Comparison of ENCODE assay signal across 8 cellular contexts in the genomic region with DNA sequence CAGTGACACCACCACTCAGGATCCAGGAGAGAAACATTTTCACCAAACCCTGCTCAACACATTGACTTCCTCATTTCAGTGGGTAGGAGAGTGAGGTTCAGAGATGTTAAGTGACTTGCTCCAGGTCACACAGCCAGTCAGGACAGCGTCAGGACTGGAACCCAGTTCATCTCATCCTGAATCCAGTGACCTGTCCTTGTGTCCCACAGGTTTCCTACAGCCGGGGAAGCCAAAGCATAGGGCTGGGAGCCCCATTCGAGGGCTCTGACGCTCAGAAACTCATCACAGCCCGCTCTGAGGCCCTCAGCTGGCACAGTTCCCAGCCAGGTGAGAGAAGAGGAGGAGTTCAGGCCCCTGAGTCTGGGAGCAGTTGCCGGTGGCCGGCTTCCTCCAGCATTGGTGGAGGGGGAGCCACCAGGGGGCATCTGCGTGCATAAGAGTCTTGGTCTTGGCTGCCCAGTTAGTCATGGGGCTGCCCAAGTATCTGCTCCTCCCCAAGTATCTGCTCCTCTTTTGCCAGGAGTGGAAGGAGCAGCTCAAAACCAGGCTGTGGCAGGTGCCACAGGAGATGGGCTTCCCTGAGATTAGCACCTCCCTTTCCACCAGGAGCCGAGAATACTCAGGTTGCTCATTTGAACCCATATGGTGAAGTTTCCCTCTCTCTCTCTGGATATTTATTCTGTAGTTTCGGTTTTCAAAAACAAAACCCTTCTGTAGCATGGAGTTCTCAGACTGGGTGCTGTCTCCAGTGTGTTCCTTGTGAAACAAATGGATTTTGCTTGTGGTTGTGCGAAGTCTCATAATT. TPM values are rescaled to one million over a fixed set of nuclear protein-coding genes. Genes with fewer than 3 reads are reported as not detected.
DNase-seq lines count a peak whose midpoint lies in the region; ATAC-seq and FAIRE-seq lines count a peak whose summit lies in the region.

No MANE protein-coding gene starts in this region.

- no peak overlapping the region for H3K18ac ChIP-seq in mesenchymal stem cell (ENCODE audit: low read depth in 1 of 2, low read length in 2 of 2)

- no peak overlapping the region for H4K8ac ChIP-seq in mesenchymal stem cell (ENCODE audit: low read length)

- H3K27me3 ChIP-seq in mesenchymal stem cell (ENCODE audit: control insufficient read depth in 1 of 2, insufficient read depth in 1 of 2, low read length in 2 of 2): peaks cover 35 to 37% of the 10 kb centered on the region in 2 experiments

- no peaks in the 10 kb centered on the region for H3K36me3 ChIP-seq in mesenchymal stem cell (ENCODE audit: control insufficient read depth in 1 of 2, insufficient read depth in 2 of 2, low read depth in 1 of 2, low read length in 2 of 2)

- no peak overlapping the region for H3K9ac ChIP-seq in mesenchymal stem cell (ENCODE audit: low read length)

- no peaks in the 10 kb centered on the region for H3K79me1 ChIP-seq in mesenchymal stem cell (replicated peaks; ENCODE audit: low read length, poor library complexity, severe bottlenecking)

- ATAC-seq in HG02642 (IDR thresholded peaks at IDR 0.05; ENCODE audit: poor library complexity, unreplicated experiment) (peak; percentile 74), HG03571 (IDR thresholded peaks at IDR 0.05; ENCODE audit: unreplicated experiment) (no peak), GM18517 (IDR thresholded peaks at IDR 0.05; ENCODE audit: unreplicated experiment) (no peak)

- WGBS in mesenchymal stem cell: 58% methylated on average over 11 of the region's 11 CpGs

- no peak overlapping the region for H2BK15ac ChIP-seq in mesenchymal stem cell (ENCODE audit: low read depth, poor library complexity, severe bottlenecking)

- H2BK5ac ChIP-seq in mesenchymal stem cell (ENCODE audit: low read depth, low read length, poor library complexity, severe bottlenecking): no peak overlapping the region

- H2BK12ac ChIP-seq in mesenchymal stem cell (ENCODE audit: low read length in 2 of 2): no peak overlapping the region

- H4K91ac ChIP-seq in mesenchymal stem cell (ENCODE audit: low read length): no peak overlapping the region

- FAIRE-seq in RCC 7860 (lab: Jason Lieb, UNC): no peak

- no peak overlapping the region for H3K23ac ChIP-seq in mesenchymal stem cell (ENCODE audit: low read length in 2 of 2)

- H2AFZ ChIP-seq in mesenchymal stem cell (ENCODE audit: low read depth, low read length): no peak overlapping the region

- H2AK5ac ChIP-seq in mesenchymal stem cell (ENCODE audit: low read length, severe bottlenecking): no peak overlapping the region

- peaks cover 4% of the 10 kb centered on the region for H3K4me1 ChIP-seq in mesenchymal stem cell (ENCODE audit: control insufficient read depth, insufficient read depth, low read depth, low read length)

- H2BK120ac ChIP-seq in mesenchymal stem cell (ENCODE audit: low read depth, low read length): no peak overlapping the region

- DNase-seq in NCI-H1436 (lab: John Stamatoyannopoulos, UW) (peak; percentile 8), NCI-H1436 treated with DMSO at 0.1 percent for 48 hours (lab: John Stamatoyannopoulos, UW) (no peak), RCC 7860 (ENCODE audit: low spot score) (peak; percentile 4), ecto neural progenitor cell (ENCODE audit: low spot score) (peak; percentile 76), mesenchymal stem cell (peak; percentile 41)

- H3K14ac ChIP-seq in mesenchymal stem cell (ENCODE audit: low read length in 2 of 2): no peak overlapping the region

- H3K4me3 ChIP-seq in mesenchymal stem cell (ENCODE audit: insufficient read depth in 1 of 2, low read depth in 1 of 2, low read length in 2 of 2): no peak overlapping the region

- H3K27ac ChIP-seq in mesenchymal stem cell (ENCODE audit: low read length, poor library complexity, severe bottlenecking): no peak overlapping the region

- no peaks in the 10 kb centered on the region for H3K9me3 ChIP-seq in mesenchymal stem cell (ENCODE audit: control insufficient read depth, low read length)

- H3K4ac ChIP-seq in mesenchymal stem cell (ENCODE audit: low read depth in 1 of 2, low read length in 2 of 2): no peak overlapping the region

- no peak overlapping the region for H3K4me2 ChIP-seq in mesenchymal stem cell (ENCODE audit: low read length, poor library complexity, severe bottlenecking)

RNA-seq across cellular contexts. Expression of a gene that starts 56.0 kb away (rescaled TPM):
- not detected for polyA plus RNA-seq in mesenchymal stem cell (2013, experiment 1 of 2)
- not detected for polyA plus RNA-seq in mesenchymal stem cell (2013, experiment 2 of 2)
